In the genomic region with DNA sequence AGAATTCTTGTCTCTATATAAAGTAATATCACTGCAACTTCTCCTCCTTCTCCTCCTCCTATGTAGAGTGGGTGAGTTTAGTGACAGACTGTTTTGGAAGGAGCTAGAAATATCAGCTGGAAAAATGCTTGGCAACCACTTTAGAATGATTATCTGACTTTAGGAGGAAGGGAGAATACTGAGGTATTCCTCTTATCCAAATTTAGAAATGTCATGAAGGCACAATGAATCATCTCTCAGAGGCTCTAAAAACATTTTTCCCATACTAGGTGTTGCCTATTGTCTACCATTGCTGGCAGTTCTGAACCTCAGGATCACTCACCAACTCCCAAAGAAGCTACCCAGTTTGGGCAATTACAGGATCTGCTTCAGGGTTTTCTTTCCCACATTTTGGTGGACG, we compare ENCODE assay signal across 20 cellular contexts.
DNase-seq lines count a peak whose midpoint lies in the region; ATAC-seq and TF ChIP-seq lines count a peak whose summit lies in the region.
"Had no signal": no experiment of that assay in that cellular context is flagged by ENCODE, and none has a peak within 500 bp of the region (broad histone marks: within the 10 kb centered on the region; RNA-seq: fewer than 3 reads in every experiment).

No MANE protein-coding gene starts in this region.

- peak overlapping the region; percentile 62 for H3K27ac Mint-ChIP-seq in stimulated activated memory B cell treated with anti-CD40 and anti-IgM and Interleukin-4, amounts not matched to agents 10 μg/mL and 1 μg/mL and 100 μg/mL, for 72 hours
- H3K27ac Mint-ChIP-seq: B cell, neural progenitor cell, T-cell had no signal

- H3K9me3 Mint-ChIP-seq in stimulated activated memory B cell treated with anti-CD40 and anti-IgM and Interleukin-4, amounts not matched to agents 10 μg/mL and 1 μg/mL and 100 μg/mL, for 72 hours = no peaks in the 10 kb centered on the region
- H3K9me3 Mint-ChIP-seq: neural progenitor cell, T-cell had no signal

- DNase-seq in HT1080 (ENCODE audit: low read depth) (peak; percentile 51), fibroblast of pulmonary artery (ENCODE audit: low read depth) (peak; percentile 52), NCI-H2196 (lab: John Stamatoyannopoulos, UW; ENCODE audit: unreplicated experiment) (no peak)
- no peak for DNase-seq in activated T-cell treated with anti-CD3 and anti-CD28 coated beads, Interleukin-2, amount 50 U/mL, for 48 hours
- DNase-seq: activated CD8-positive, alpha-beta memory T cell treated with anti-CD3 and anti-CD28 coated beads, Interleukin-2, amount 50 U/mL, for 4 hours; activated gamma-delta T cell; DMS79 treated with DMSO at 0.1 percent for 48 hours; glutamatergic neuron; NCI-H146; NCI-H82; OCI-M1; SHP77 treated with DMSO at 0.1 percent for 48 hours; T-cell had no signal

- no peaks in the 10 kb centered on the region for H3K27me3 Mint-ChIP-seq in stimulated activated memory B cell treated with anti-CD40 and anti-IgM and Interleukin-4, amounts not matched to agents 10 μg/mL and 1 μg/mL and 100 μg/mL, for 72 hours
- H3K27me3 Mint-ChIP-seq: B cell, T-cell had no signal

- H3K4me3 ChIP-seq in fibroblast of pulmonary artery (replicated peaks; ENCODE audit: low read depth, low read length) = no peak overlapping the region
- H3K4me3 ChIP-seq: neural progenitor cell had no signal

- H3K4me1 Mint-ChIP-seq in stimulated activated memory B cell treated with anti-CD40 and anti-IgM and Interleukin-4, amounts not matched to agents 10 μg/mL and 1 μg/mL and 100 μg/mL, for 72 hours = peaks cover 22% of the 10 kb centered on the region

- no peaks in the 10 kb centered on the region for H3K36me3 Mint-ChIP-seq in stimulated activated memory B cell treated with anti-CD40 and anti-IgM and Interleukin-4, amounts not matched to agents 10 μg/mL and 1 μg/mL and 100 μg/mL, for 72 hours
- H3K36me3 Mint-ChIP-seq: neural progenitor cell, T-cell had no signal

- no peak overlapping the region for H3K4me3 Mint-ChIP-seq in stimulated activated memory B cell treated with anti-CD40 and anti-IgM and Interleukin-4, amounts not matched to agents 10 μg/mL and 1 μg/mL and 100 μg/mL, for 72 hours
- H3K4me3 Mint-ChIP-seq: B cell, neural progenitor cell, T-cell had no signal

- H3K27ac ChIP-seq in angular gyrus (ENCODE audit: low read depth, low read length) = peak overlapping the region; percentile 65
- H3K27ac ChIP-seq: HL-60, neural progenitor cell had no signal

- ATAC-seq in stimulated activated memory B cell treated with anti-CD40 and anti-IgM and Interleukin-4, amounts not matched to agents 10 μg/mL and 1 μg/mL and 100 μg/mL, for 72 hours = no peak
- ATAC-seq in GM19324 (IDR thresholded peaks at IDR 0.05; ENCODE audit: low FRiP score, unreplicated experiment) (no peak), GM21786 (IDR thresholded peaks at IDR 0.05; ENCODE audit: unreplicated experiment) (no peak)
- ATAC-seq: T-cell had no signal

- no peak for TF ChIP-seq CTCF in fibroblast of pulmonary artery (IDR thresholded peaks at IDR 0.05; ENCODE audit: low read length, missing control alignments)

Comparison
In these comparisons a context has a peak if more than half of its experiments do, and no peak if none do; other contexts are left out.
1. DNase-seq: peak in HT1080 (single experiment) and fibroblast of pulmonary artery (single experiment); none in activated T-cell treated with anti-CD3 and anti-CD28 coated beads, Interleukin-2, amount 50 U/mL, for 48 hours (0 of 2) and NCI-H2196 (single experiment).